ENCODE assay signal across 16 cellular contexts in genomic region chr19:2978467-2978767, GRCh38.
"Had no signal": no experiment of that assay in that cellular context is flagged by ENCODE, and none has a peak within 500 bp of the region (broad histone marks: within the 10 kb centered on the region; RNA-seq: fewer than 3 reads in every experiment).

No MANE protein-coding gene starts in this region.

- H3K27ac Mint-ChIP-seq: activated B cell treated with CpG ODN at 0.5 μM for 24 hours; activated CD4-positive, alpha-beta T cell treated with anti-CD3 and anti-CD28 coated beads, Interleukin-2, amount 10 ng/mL, durations not matched to agents 24 days and 14 days; dendritic cell treated with granulocyte-macrophage colony-stimulating factor and Interleukin-4, amounts not matched to agents 40 ng/mL and 50 ng/mL, for 4 days; effector memory CD8-positive, alpha-beta T cell; memory B cell; natural killer cell treated with Interleukin-12 subunit alpha and Interleukin-12 subunit beta and Interleukin-15 and Interleukin-18, amount 100 ng/mL, for 72 hours; T-helper 17 cell had no signal

- H3K4me3 Mint-ChIP-seq: dendritic cell treated with granulocyte-macrophage colony-stimulating factor and Interleukin-4, amounts not matched to agents 40 ng/mL and 50 ng/mL, for 4 days; memory B cell had no signal

- H3K27me3 Mint-ChIP-seq: progenitor cell of endocrine pancreas had no signal

- H3K9me3 Mint-ChIP-seq: activated B cell treated with CpG ODN at 0.5 μM for 24 hours; activated CD4-positive, alpha-beta T cell treated with anti-CD3 and anti-CD28 coated beads, Interleukin-2, amount 10 ng/mL, durations not matched to agents 24 days and 14 days; central memory CD8-positive, alpha-beta T cell; dendritic cell treated with granulocyte-macrophage colony-stimulating factor and Interleukin-4, amounts not matched to agents 40 ng/mL and 50 ng/mL, for 4 days; effector memory CD8-positive, alpha-beta T cell; memory B cell; natural killer cell treated with Interleukin-12 subunit alpha and Interleukin-12 subunit beta and Interleukin-15 and Interleukin-18, amount 100 ng/mL, for 72 hours; type B pancreatic cell had no signal

- ATAC-seq: effector memory CD8-positive, alpha-beta T cell; natural killer cell treated with Interleukin-12 subunit alpha and Interleukin-12 subunit beta and Interleukin-15 and Interleukin-18, amount 100 ng/mL, for 72 hours; right cardiac atrium; T-helper 17 cell had no signal

- H3K36me3 Mint-ChIP-seq: memory B cell; natural killer cell treated with Interleukin-12 subunit alpha and Interleukin-12 subunit beta and Interleukin-15 and Interleukin-18, amount 100 ng/mL, for 72 hours; type B pancreatic cell had no signal

- DNase-seq: activated B cell treated with CpG ODN at 0.5 μM for 24 hours; activated CD4-positive, alpha-beta T cell treated with anti-CD3 and anti-CD28 coated beads, Interleukin-2, amount 10 ng/mL, durations not matched to agents 24 days and 14 days; activated naive CD4-positive, alpha-beta T cell treated with Interleukin-2 at 50 U/mL for 16 hours; effector memory CD8-positive, alpha-beta T cell; hypothalamus; nucleus accumbens; stimulated activated CD4-positive, alpha-beta T cell treated with anti-CD3 and anti-CD28 coated beads, Interleukin-2, amount 100 ng/mL, for 24 hours; stimulated activated naive CD4-positive, alpha-beta T cell; T-helper 17 cell had no signal
